In genomic region chr6:26183581-26184408, GRCh38 we compare ENCODE assay signal across 9 cellular contexts.
DNase-seq lines count a peak whose midpoint lies in the region; TF ChIP-seq lines count a peak whose summit lies in the region.
"Had no signal": no experiment of that assay in that cellular context is flagged by ENCODE, and none has a peak within 500 bp of the region (broad histone marks: within the 10 kb centered on the region; RNA-seq: fewer than 3 reads in every experiment).

No MANE protein-coding gene starts in this region.

- H3K4me3 ChIP-seq in fibroblast of mammary gland (ENCODE audit: control insufficient read depth, low read depth, low read length) (peak overlapping the region; percentile 56), tibial artery (peak overlapping the region; percentile 55 to 61)

- TF ChIP-seq CTCF in fibroblast of mammary gland (conservative IDR thresholded peaks at IDR 0.05; ENCODE audit: control insufficient read depth, insufficient read depth, low read depth, low read length) = no peak
- TF ChIP-seq CTCF in tibial artery (IDR thresholded peaks at IDR 0.05) = no peak

- H3K27me3 ChIP-seq in tibial artery = no peaks in the 10 kb centered on the region

- DNase-seq in SHP77 (lab: John Stamatoyannopoulos, UW) (peak; percentile 71 to 83), SHP77 treated with DMSO at 0.1 percent for 48 hours (lab: John Stamatoyannopoulos, UW) (no peak), NCI-H1105 treated with DMSO at 0.1 percent for 48 hours (lab: John Stamatoyannopoulos, UW) (peak; percentile 95), fibroblast of mammary gland (ENCODE audit: low read depth) (peak; percentile 85), myocyte (ENCODE audit: low read depth) (peak; percentile 47), tibial artery (peak; percentile 59 to 82), HuH-7 (ENCODE audit: low spot score) (no peak)
- DNase-seq in activated effector memory CD4-positive, alpha-beta T cell treated with Interleukin-2 at 50 U/mL for 16 hours = peak; percentile 53

- H3K4me1 ChIP-seq in tibial artery = peaks cover 0 to 15% (median 2%) of the 10 kb centered on the region in 4 donors

- no peaks in the 10 kb centered on the region for H3K36me3 ChIP-seq in tibial artery

- no peaks in the 10 kb centered on the region for H3K9me3 ChIP-seq in tibial artery

- peak overlapping the region; percentile 71 to 80 for H3K27ac ChIP-seq in tibial artery
- H3K27ac ChIP-seq: C4-2B had no signal

- intact Hi-C loops in tibial artery (cut with DNase I; ENCODE audit: low total_unique reads) = no loop called here

Comparison
In these comparisons a context has a peak if more than half of its experiments do, and no peak if none do; other contexts are left out.
1. DNase-seq: peak in SHP77 (2 of 2), NCI-H1105 treated with DMSO at 0.1 percent for 48 hours (single experiment), activated effector memory CD4-positive, alpha-beta T cell treated with Interleukin-2 at 50 U/mL for 16 hours (single experiment), fibroblast of mammary gland (single experiment), myocyte (single experiment) and tibial artery (2 of 2); none in SHP77 treated with DMSO at 0.1 percent for 48 hours (single experiment) and HuH-7 (single experiment).